ENCODE assay signal across 1 cellular context in the genomic region with DNA sequence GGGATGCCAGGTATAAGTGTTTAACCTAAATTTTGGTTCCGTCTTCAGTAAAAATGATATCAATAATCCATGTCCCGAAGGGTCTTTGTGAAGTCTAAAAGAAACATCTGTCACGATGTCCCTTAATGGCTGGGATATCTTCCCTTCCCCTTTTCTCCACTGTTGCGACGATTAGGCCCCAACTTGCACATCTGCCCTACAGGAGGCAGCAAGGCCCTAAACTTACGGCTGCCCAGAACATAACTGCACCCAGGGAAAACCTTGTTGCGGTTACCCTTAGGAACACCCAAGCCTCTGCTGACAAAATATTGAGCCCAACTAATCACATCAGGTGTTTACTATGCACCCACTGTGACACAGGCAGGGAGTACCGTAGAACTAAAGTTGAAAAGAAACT.
TF ChIP-seq lines count a peak whose summit lies in the region.

No MANE protein-coding gene starts in this region.

TF ChIP-seq in A549, 52 proteins besides CTCF, POLR2A, EP300 and RAD21 (continued from another document):
- TF ChIP-seq PHF8 (IDR thresholded peaks at IDR 0.05; ENCODE audit: borderline replicate concordance, low read depth), result no peak
- TF ChIP-seq, protein P1, sequence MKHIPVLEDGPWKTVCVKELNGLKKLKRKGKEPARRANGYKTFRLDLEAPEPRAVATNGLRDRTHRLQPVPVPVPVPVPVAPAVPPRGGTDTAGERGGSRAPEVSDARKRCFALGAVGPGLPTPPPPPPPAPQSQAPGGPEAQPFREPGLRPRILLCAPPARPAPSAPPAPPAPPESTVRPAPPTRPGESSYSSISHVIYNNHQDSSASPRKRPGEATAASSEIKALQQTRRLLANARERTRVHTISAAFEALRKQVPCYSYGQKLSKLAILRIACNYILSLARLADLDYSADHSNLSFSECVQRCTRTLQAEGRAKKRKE (CRISPR knock-in tag; IDR thresholded peaks at IDR 0.05; ENCODE audit: low read depth), result no peak
- no peak for TF ChIP-seq SMC3 (IDR thresholded peaks at IDR 0.05)
- TF ChIP-seq FOXS1 (CRISPR knock-in tag; IDR thresholded peaks at IDR 0.05), result no peak
- TF ChIP-seq ESRRA (IDR thresholded peaks at IDR 0.05; ENCODE audit: borderline replicate concordance, low read length), result no peak
- no peak for TF ChIP-seq NR3C1 (IDR thresholded peaks at IDR 0.05)
- TF ChIP-seq, protein P2, sequence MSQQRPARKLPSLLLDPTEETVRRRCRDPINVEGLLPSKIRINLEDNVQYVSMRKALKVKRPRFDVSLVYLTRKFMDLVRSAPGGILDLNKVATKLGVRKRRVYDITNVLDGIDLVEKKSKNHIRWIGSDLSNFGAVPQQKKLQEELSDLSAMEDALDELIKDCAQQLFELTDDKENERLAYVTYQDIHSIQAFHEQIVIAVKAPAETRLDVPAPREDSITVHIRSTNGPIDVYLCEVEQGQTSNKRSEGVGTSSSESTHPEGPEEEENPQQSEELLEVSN (IDR thresholded peaks at IDR 0.05; ENCODE audit: borderline replicate concordance, low read depth), result no peak
